27 cellular contexts compared by ENCODE assay signal in the genomic region with DNA sequence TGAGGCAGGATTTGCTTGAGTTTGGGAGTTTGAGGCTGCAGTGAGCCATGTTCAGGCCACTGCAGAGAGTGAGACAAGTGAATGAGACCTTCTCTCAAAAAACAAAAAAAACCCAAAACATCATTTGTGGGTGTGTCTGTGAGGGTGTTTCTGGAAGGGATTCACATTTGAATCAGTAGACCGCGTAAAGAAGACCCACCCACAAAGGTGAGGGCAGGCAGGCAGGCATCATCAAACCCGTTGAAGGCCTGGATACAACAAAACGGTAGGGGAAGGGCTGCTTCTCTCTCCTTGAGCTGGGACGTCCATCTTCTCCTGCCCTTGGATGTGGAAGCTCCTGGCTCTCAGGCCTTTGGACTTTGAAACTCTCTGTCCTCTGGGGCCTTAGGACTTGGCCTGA. TPM values are rescaled to one million over a fixed set of nuclear protein-coding genes. Genes with fewer than 3 reads are reported as not detected.
DNase-seq lines count a peak whose midpoint lies in the region; ATAC-seq and TF ChIP-seq lines count a peak whose summit lies in the region.
"Had no signal": no experiment of that assay in that cellular context is flagged by ENCODE, and none has a peak within 500 bp of the region (broad histone marks: within the 10 kb centered on the region; RNA-seq: fewer than 3 reads in every experiment).

No MANE protein-coding gene starts in this region.

- no peak for TF ChIP-seq CTCF in CD4-positive, alpha-beta T cell (IDR thresholded peaks at IDR 0.05)
- TF ChIP-seq CTCF in CD8-positive, alpha-beta T cell (IDR thresholded peaks at IDR 0.05) = no peak

- no peak overlapping the region for H3K4me3 Mint-ChIP-seq in CD4-positive, alpha-beta T cell
- H3K4me3 Mint-ChIP-seq in CD8-positive, alpha-beta T cell = no peak overlapping the region
- H3K4me3 Mint-ChIP-seq in activated T-helper 17 cell treated with anti-CD3 and anti-CD28 coated beads, Interleukin-2, amount 50 U/mL, for 72 hours = peak overlapping the region; percentile 73
- peak overlapping the region; percentile 42 to 48 for H3K4me3 Mint-ChIP-seq in effector memory CD8-positive, alpha-beta T cell
- H3K4me3 Mint-ChIP-seq: CD14-positive monocyte, neural crest cell had no signal

- intact Hi-C loops in CD4-positive, alpha-beta T cell (cut with DNase I, micrococcal nuclease) = no loop called here
- intact Hi-C loops in CD8-positive, alpha-beta T cell (cut with DNase I, micrococcal nuclease) = loop anchor here in 1 of 2 experiments (5.0 kb wide), 1 partner anchor 466 kb away; a partner anchor contains a TSS

- H3K9me3 ChIP-seq in CD4-positive, alpha-beta T cell (ENCODE audit: control insufficient read depth, low read length) = no peaks in the 10 kb centered on the region
- H3K9me3 ChIP-seq in CD8-positive, alpha-beta T cell (ENCODE audit: low read length) = no peaks in the 10 kb centered on the region
- H3K9me3 ChIP-seq: heart left ventricle, mucosa of descending colon, SJCRH30, suprapubic skin had no signal

- CTCF ChIA-PET in CD4-positive, alpha-beta T cell (lab: Charles Lee) = interaction anchor here (0.8 kb wide), 1 partner anchor 85 kb away, joined by 3 read pairs; no protein-coding TSS in a partner anchor
- CTCF ChIA-PET in CD8-positive, alpha-beta T cell (lab: Charles Lee) = interaction anchor here (1.3 to 6.0 kb wide), 4 partner anchors 11 to 157 kb away, joined by 3 to 47 read pairs (median 10); a partner anchor contains a TSS

- H3K27ac ChIP-seq in CD4-positive, alpha-beta T cell (ENCODE audit: low read depth, low read length) = no peak overlapping the region
- H3K27ac ChIP-seq in CD8-positive, alpha-beta T cell (ENCODE audit: low read depth, low read length) = no peak overlapping the region
- no peak overlapping the region for H3K27ac ChIP-seq in caudate nucleus (ENCODE audit: low read depth, low read length)
- H3K27ac ChIP-seq: coronary artery, SJCRH30, suprapubic skin had no signal

- H3K4me1 ChIP-seq in CD8-positive, alpha-beta T cell (ENCODE audit: insufficient read depth, low read length) = peaks cover 43% of the 10 kb centered on the region
- H3K4me1 ChIP-seq: SJCRH30, suprapubic skin had no signal

- peaks cover 33% of the 10 kb centered on the region for H3K4me1 Mint-ChIP-seq in CD4-positive, alpha-beta T cell (ENCODE audit: low read depth)
- H3K4me1 Mint-ChIP-seq in CD8-positive, alpha-beta T cell (ENCODE audit: low read depth) = peaks cover 49% of the 10 kb centered on the region
- peaks cover 32% of the 10 kb centered on the region for H3K4me1 Mint-ChIP-seq in activated T-helper 17 cell treated with anti-CD3 and anti-CD28 coated beads, Interleukin-2, amount 50 U/mL, for 72 hours
- H3K4me1 Mint-ChIP-seq in effector memory CD8-positive, alpha-beta T cell (ENCODE audit: low read depth in 2 of 2) = peaks cover 29 to 58% of the 10 kb centered on the region in 2 donors
- H3K4me1 Mint-ChIP-seq: neural crest cell had no signal

- no peak for DNase-seq in CD4-positive, alpha-beta T cell
- DNase-seq in CD8-positive, alpha-beta T cell = no peak
- no peak for DNase-seq in effector memory CD8-positive, alpha-beta T cell
- DNase-seq in caudate nucleus (lab: John Stamatoyannopoulos, UW) (no peak), NCI-H1694 (lab: John Stamatoyannopoulos, UW) (no peak), SIG-M5 treated with dmso at 0.1 percent for 504 hours (lab: John Stamatoyannopoulos, UW; ENCODE audit: unreplicated experiment) (no peak)
- DNase-seq: activated CD4-positive, CD25-positive, alpha-beta regulatory T cell; activated effector memory CD4-positive, alpha-beta T cell treated with anti-CD3 and anti-CD28 coated beads, Interleukin-2, amount 50 U/mL, for 16 hours; aorta; DMS153; foreskin fibroblast; heart left ventricle; mucosa of descending colon; NCI-H2029; NCI-H226; right cardiac atrium; SJCRH30; stimulated activated CD4-positive, alpha-beta T cell treated with anti-CD3 and anti-CD28 coated beads, Interleukin-4, amount 100 ng/mL, for 1 hour had no signal

- no peaks in the 10 kb centered on the region for H3K27me3 ChIP-seq in CD4-positive, alpha-beta T cell (ENCODE audit: control insufficient read depth, insufficient read depth, low read length)
- H3K27me3 ChIP-seq in CD8-positive, alpha-beta T cell (ENCODE audit: insufficient read depth, low read length) = no peaks in the 10 kb centered on the region
- H3K27me3 ChIP-seq: heart left ventricle, SJCRH30, suprapubic skin had no signal

- H3K4me3 ChIP-seq in CD8-positive, alpha-beta T cell (ENCODE audit: low read depth, low read length) = no peak overlapping the region
- H3K4me3 ChIP-seq: coronary artery, heart left ventricle, lung, mucosa of descending colon, SJCRH30, suprapubic skin had no signal

- H3K27ac Mint-ChIP-seq in CD4-positive, alpha-beta T cell = peak overlapping the region; percentile 59
- peak overlapping the region; percentile 24 for H3K27ac Mint-ChIP-seq in CD8-positive, alpha-beta T cell
- peak overlapping the region; percentile 94 for H3K27ac Mint-ChIP-seq in activated T-helper 17 cell treated with anti-CD3 and anti-CD28 coated beads, Interleukin-2, amount 50 U/mL, for 72 hours
- peak overlapping the region; percentile 51 to 60 for H3K27ac Mint-ChIP-seq in effector memory CD8-positive, alpha-beta T cell
- H3K27ac Mint-ChIP-seq: CD14-positive monocyte had no signal

- no peaks in the 10 kb centered on the region for H3K36me3 Mint-ChIP-seq in CD4-positive, alpha-beta T cell (ENCODE audit: low read depth)
- no peaks in the 10 kb centered on the region for H3K36me3 Mint-ChIP-seq in CD8-positive, alpha-beta T cell
- no peaks in the 10 kb centered on the region for H3K36me3 Mint-ChIP-seq in activated T-helper 17 cell treated with anti-CD3 and anti-CD28 coated beads, Interleukin-2, amount 50 U/mL, for 72 hours (ENCODE audit: low read depth)
- peaks cover 3% of the 10 kb centered on the region for H3K36me3 Mint-ChIP-seq in effector memory CD8-positive, alpha-beta T cell (ENCODE audit: insufficient read depth)
- H3K36me3 Mint-ChIP-seq: CD14-positive monocyte had no signal

- POLR2A ChIA-PET in CD4-positive, alpha-beta T cell (lab: Charles Lee) = interaction anchor here (2.1 to 5.4 kb wide), 3 partner anchors 9 to 98 kb away, joined by 17 to 99 read pairs (median 71); a partner anchor contains a TSS
- POLR2A ChIA-PET in CD8-positive, alpha-beta T cell (lab: Charles Lee) = interaction anchor here (0.7 to 2.8 kb wide), 5 partner anchors 10 to 99 kb away, joined by 3 to 31 read pairs (median 8); no protein-coding TSS in a partner anchor

- H3K36me3 ChIP-seq in CD8-positive, alpha-beta T cell (ENCODE audit: insufficient read depth, low read length) = no peaks in the 10 kb centered on the region
- H3K36me3 ChIP-seq: heart left ventricle, SJCRH30, suprapubic skin had no signal

- H3K9me3 Mint-ChIP-seq in CD4-positive, alpha-beta T cell = no peaks in the 10 kb centered on the region
- H3K9me3 Mint-ChIP-seq in CD8-positive, alpha-beta T cell = no peaks in the 10 kb centered on the region
- H3K9me3 Mint-ChIP-seq in activated T-helper 17 cell treated with anti-CD3 and anti-CD28 coated beads, Interleukin-2, amount 50 U/mL, for 72 hours = no peaks in the 10 kb centered on the region
- H3K9me3 Mint-ChIP-seq in effector memory CD8-positive, alpha-beta T cell = no peaks in the 10 kb centered on the region
- H3K9me3 Mint-ChIP-seq: neural crest cell had no signal

- H3K27me3 Mint-ChIP-seq in CD4-positive, alpha-beta T cell = no peaks in the 10 kb centered on the region
- no peaks in the 10 kb centered on the region for H3K27me3 Mint-ChIP-seq in CD8-positive, alpha-beta T cell (ENCODE audit: low read depth)
- no peaks in the 10 kb centered on the region for H3K27me3 Mint-ChIP-seq in activated T-helper 17 cell treated with anti-CD3 and anti-CD28 coated beads, Interleukin-2, amount 50 U/mL, for 72 hours
- H3K27me3 Mint-ChIP-seq in effector memory CD8-positive, alpha-beta T cell = no peaks in the 10 kb centered on the region

- ATAC-seq in CD4-positive, alpha-beta T cell (ENCODE audit: poor library complexity) = no peak
- no peak for ATAC-seq in CD8-positive, alpha-beta T cell
- peak; percentile 37 for ATAC-seq in activated T-helper 17 cell treated with anti-CD3 and anti-CD28 coated beads, Interleukin-2, amount 50 U/mL, for 72 hours (replicated peaks)
- no peak for ATAC-seq in effector memory CD8-positive, alpha-beta T cell (replicated peaks)
- ATAC-seq: esophagus mucosa, heart left ventricle, mucosa of descending colon, right cardiac atrium had no signal

RNA-seq across cellular contexts. Expression of a gene that starts 25.4 kb away (rescaled TPM):
- under 1 TPM in 1 of 2 experiments, not detected in 1; 0.75 TPM for total RNA-seq in CD4-positive, alpha-beta T cell
- total RNA-seq in CD8-positive, alpha-beta T cell = not detected
- total RNA-seq in activated T-helper 17 cell treated with anti-CD3 and anti-CD28 coated beads, Interleukin-2, amount 50 U/mL, for 72 hours = under 1 TPM; 0.35 to 0.50 TPM
- total RNA-seq: HT1080, MCF 10A had no signal

Comparison
In these comparisons a context has a peak if more than half of its experiments do, and no peak if none do; other contexts are left out.
1. H3K27ac Mint-ChIP-seq: peak in every context shown above with its lines; median percentile 94 in activated T-helper 17 cell treated with anti-CD3 and anti-CD28 coated beads, Interleukin-2, amount 50 U/mL, for 72 hours; 59 in CD4-positive, alpha-beta T cell; 56 in effector memory CD8-positive, alpha-beta T cell; 24 in CD8-positive, alpha-beta T cell.
2. H3K4me3 Mint-ChIP-seq: peak in activated T-helper 17 cell treated with anti-CD3 and anti-CD28 coated beads, Interleukin-2, amount 50 U/mL, for 72 hours (single experiment) and effector memory CD8-positive, alpha-beta T cell (2 of 2); none in CD4-positive, alpha-beta T cell (single experiment) and CD8-positive, alpha-beta T cell (single experiment).